15 cellular contexts compared by ENCODE assay signal in the genomic region with DNA sequence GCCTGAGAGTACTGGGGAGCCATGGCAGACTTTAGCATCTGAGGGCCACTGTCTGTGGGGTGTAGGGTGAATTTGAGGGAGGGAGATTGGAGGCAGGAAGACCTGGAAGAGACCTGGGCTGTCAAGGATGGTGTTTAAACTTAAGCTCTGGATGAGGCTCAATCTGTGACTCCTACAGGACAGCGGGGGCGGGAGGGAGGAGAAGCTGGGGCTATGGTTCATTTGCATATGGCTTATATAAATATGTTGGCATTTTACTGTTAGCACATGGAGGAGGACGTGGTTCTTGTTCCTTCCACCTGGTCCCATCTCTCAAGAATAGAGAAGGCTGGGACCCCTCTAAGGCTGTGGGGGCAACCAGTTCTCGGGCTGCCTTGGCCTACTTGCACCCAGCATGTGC.
DNase-seq lines count a peak whose midpoint lies in the region; ATAC-seq, FAIRE-seq and TF ChIP-seq lines count a peak whose summit lies in the region.
"Had no signal": no experiment of that assay in that cellular context is flagged by ENCODE, and none has a peak within 500 bp of the region (broad histone marks: within the 10 kb centered on the region; RNA-seq: fewer than 3 reads in every experiment).

No MANE protein-coding gene starts in this region.

- no peak overlapping the region for H3K4ac ChIP-seq in IMR-90 (ENCODE audit: low read depth, low read length)
- no peak overlapping the region for H3K4ac ChIP-seq in neuronal stem cell (ENCODE audit: low read length)

- no peak overlapping the region for H2BK120ac ChIP-seq in IMR-90 (ENCODE audit: low read depth, low read length)
- H2BK120ac ChIP-seq in neuronal stem cell (ENCODE audit: low read depth, low read length) = no peak overlapping the region

- no peaks in the 10 kb centered on the region for H3K79me2 ChIP-seq in K562 (ENCODE audit: control insufficient read depth, insufficient read depth, low read length)

- H2AFZ ChIP-seq in IMR-90 (replicated peaks; ENCODE audit: low read length, poor library complexity) (peak overlapping the region; percentile 23), K562 (ENCODE audit: low read depth, low read length) (no peak overlapping the region), neuronal stem cell (ENCODE audit: low read length) (no peak overlapping the region)

- 0% methylated on average over 1 of the region's 4 CpGs; no CpG with 5 or more reads in 1 of the 2 experiments for WGBS in IMR-90 (ENCODE audit: extremely low coverage in 2 of 2, insufficient read length in 1 of 2), 2 experiments
- 0% methylated on average over 4 of the region's 4 CpGs for WGBS in K562 (ENCODE audit: insufficient coverage, low coverage, missing lambda C conversion rate)
- no CpG with 5 or more reads among the region's 4 CpGs for WGBS in neuronal stem cell (ENCODE audit: extremely low coverage in 2 of 2, insufficient read length in 2 of 2, insufficient replicate concordance in 1 of 2), 2 donors

- no peak overlapping the region for H3K18ac ChIP-seq in IMR-90 (ENCODE audit: low read depth, low read length)
- H3K18ac ChIP-seq in neuronal stem cell (ENCODE audit: low read length) = no peak overlapping the region

- no peak overlapping the region for H4K5ac ChIP-seq in IMR-90 (ENCODE audit: low read depth, low read length)

- no peaks in the 10 kb centered on the region for H3K9me1 ChIP-seq in IMR-90 (ENCODE audit: insufficient read depth, low read length)
- peaks cover 3% of the 10 kb centered on the region for H3K9me1 ChIP-seq in K562 (ENCODE audit: control insufficient read depth, insufficient read depth, low read length)

- no peak overlapping the region for H2AK9ac ChIP-seq in IMR-90 (replicated peaks; ENCODE audit: low read depth, low read length, poor library complexity)

- no peak overlapping the region for H4K8ac ChIP-seq in IMR-90 (ENCODE audit: low read depth in 2 of 2, low read length in 2 of 2)
- no peak overlapping the region for H4K8ac ChIP-seq in neuronal stem cell (ENCODE audit: low read depth, low read length)

- no peak overlapping the region for H3K9ac ChIP-seq in IMR-90 (ENCODE audit: low read depth, low read length)
- H3K9ac ChIP-seq in K562 (ENCODE audit: insufficient read depth in 1 of 2, low read depth in 2 of 2, low read length in 2 of 2) = no peak overlapping the region
- H3K9ac ChIP-seq in neuronal stem cell (ENCODE audit: low read depth, low read length, poor library complexity) = no peak overlapping the region

- H3K27ac Mint-ChIP-seq in CD8-positive, alpha-beta T cell = peak overlapping the region; percentile 37
- H3K27ac Mint-ChIP-seq: H9 had no signal

- H3K27me3 Mint-ChIP-seq in CD8-positive, alpha-beta T cell (ENCODE audit: low read depth) = peaks cover 33% of the 10 kb centered on the region

- in situ Hi-C loops in IMR-90 (cut with MboI; ENCODE audit: low sequenced_read_pairs) (no loop called here), K562 (cut with MboI) (no loop called here)

- TF ChIP-seq EP300 in K562 (IDR thresholded peaks at IDR 0.05; ENCODE audit: low read length) = no peak

- no peak overlapping the region for H2BK12ac ChIP-seq in neuronal stem cell (ENCODE audit: low read length)

- H3K79me1 ChIP-seq in IMR-90 (ENCODE audit: low read depth in 1 of 2, low read length in 2 of 2) (no peaks in the 10 kb centered on the region), neuronal stem cell (ENCODE audit: low read depth, low read length) (no peaks in the 10 kb centered on the region)

- no peak for TF ChIP-seq POLR2A in IMR-90 (IDR thresholded peaks at IDR 0.05; ENCODE audit: low read depth, low read length)
- no peak for TF ChIP-seq POLR2A in K562 (conservative IDR thresholded peaks at IDR 0.05)

- no peaks in the 10 kb centered on the region for H3K9me3 ChIP-seq in CD8-positive, alpha-beta T cell (ENCODE audit: low read length)
- no peaks in the 10 kb centered on the region for H3K9me3 ChIP-seq in IMR-90 (ENCODE audit: control insufficient read depth, insufficient read depth, low read length)
- no peaks in the 10 kb centered on the region for H3K9me3 ChIP-seq in K562 (replicated peaks; ENCODE audit: control insufficient read depth, insufficient read depth, low read depth, low read length)
- H3K9me3 ChIP-seq in neuronal stem cell (replicated peaks in 1 of 2; ENCODE audit: control insufficient read depth in 2 of 2, insufficient read depth in 1 of 2, low read depth in 1 of 2, low read length in 2 of 2) = no peaks in the 10 kb centered on the region
- H3K9me3 ChIP-seq: Caco-2 had no signal

- H3K4me2 ChIP-seq in IMR-90 (ENCODE audit: low read depth, low read length) (no peak overlapping the region), K562 (ENCODE audit: insufficient read depth, low read length) (no peak overlapping the region), neuronal stem cell (ENCODE audit: insufficient read depth, low read length, poor library complexity, severe bottlenecking) (no peak overlapping the region)

- H2BK5ac ChIP-seq in IMR-90 (ENCODE audit: low read depth, low read length, poor library complexity, severe bottlenecking) = no peak overlapping the region
- H2BK5ac ChIP-seq in neuronal stem cell (ENCODE audit: low read length) = peak overlapping the region; percentile 22

- H3K56ac ChIP-seq in IMR-90 (ENCODE audit: extremely low read depth, insufficient read depth, low read length) = no peak overlapping the region

- peaks cover 5% of the 10 kb centered on the region for H3K27me3 ChIP-seq in CD8-positive, alpha-beta T cell (ENCODE audit: insufficient read depth, low read length)
- H3K27me3 ChIP-seq in IMR-90 (ENCODE audit: control insufficient read depth, insufficient read depth, low read length) (peaks cover 97% of the 10 kb centered on the region), K562 (ENCODE audit: control insufficient read depth in 2 of 2, insufficient read depth in 2 of 2, low read length in 2 of 2) (peaks cover 30 to 96% of the 10 kb centered on the region in 2 experiments; a peak in 4 of 5 replicates), neuronal stem cell (ENCODE audit: control insufficient read depth in 3 of 3, insufficient read depth in 3 of 3, low read depth in 1 of 3, low read length in 3 of 3) (peaks cover 5 to 97% (median 39%) of the 10 kb centered on the region in 3 experiments)

- POLR2A ChIA-PET in CD8-positive, alpha-beta T cell (lab: Charles Lee) = no interaction called here
- POLR2A ChIA-PET in IMR-90 (lab: Charles Lee; ENCODE audit: unreplicated experiment) (interaction anchor here (0.5 to 0.6 kb wide), 2 partner anchors 110 to 526 kb away, joined by 5 read pairs; no protein-coding TSS in a partner anchor), K562 (lab: Yijun Ruan, JAX) (interaction anchor here (0.7 kb wide), 1 partner anchor 550 kb away, joined by 3 read pairs; no protein-coding TSS in a partner anchor)

- H3K4me3 Mint-ChIP-seq in CD8-positive, alpha-beta T cell = no peak overlapping the region

- H3K4me1 ChIP-seq in CD8-positive, alpha-beta T cell (ENCODE audit: insufficient read depth, low read length) = peaks cover 27% of the 10 kb centered on the region
- H3K4me1 ChIP-seq in IMR-90 (ENCODE audit: control insufficient read depth, insufficient read depth, low read length) = no peaks in the 10 kb centered on the region
- peaks cover 0 to 12% of the 10 kb centered on the region in 2 experiments; a peak in 2 of 5 replicates for H3K4me1 ChIP-seq in K562 (replicated peaks in 1 of 2; ENCODE audit: control insufficient read depth in 2 of 2, insufficient read depth in 2 of 2, low read length in 2 of 2)
- H3K4me1 ChIP-seq in neuronal stem cell (ENCODE audit: control insufficient read depth in 2 of 2, insufficient read depth in 1 of 2, low read depth in 1 of 2, low read length in 2 of 2) = peaks cover 0 to 30% of the 10 kb centered on the region in 2 donors
- H3K4me1 ChIP-seq: Caco-2 had no signal

- no peak overlapping the region for H3K27ac ChIP-seq in CD8-positive, alpha-beta T cell (ENCODE audit: low read depth, low read length)
- H3K27ac ChIP-seq in IMR-90 (ENCODE audit: insufficient read depth, low read length) = no peak overlapping the region
- H3K27ac ChIP-seq in K562 (ENCODE audit: extremely low read depth, low read depth, low read length) = no peak overlapping the region
- no peak overlapping the region for H3K27ac ChIP-seq in neuronal stem cell (replicated peaks; ENCODE audit: low read length)

- no peak overlapping the region for H3K14ac ChIP-seq in IMR-90 (replicated peaks; ENCODE audit: low read depth, low read length)
- no peak overlapping the region for H3K14ac ChIP-seq in neuronal stem cell (ENCODE audit: low read length)

- no peak overlapping the region for H2BK20ac ChIP-seq in IMR-90 (ENCODE audit: low read depth, low read length)

- H3K9me3 Mint-ChIP-seq in CD8-positive, alpha-beta T cell = no peaks in the 10 kb centered on the region
- H3K9me3 Mint-ChIP-seq: H9 had no signal

- H4K20me1 ChIP-seq in IMR-90 (ENCODE audit: insufficient read depth, low read length) (0 out of 2 replicates have a peak, but pooled peaks cover 7% of the 10 kb centered on the region), K562 (replicated peaks; ENCODE audit: control insufficient read depth, insufficient read depth, low read length) (peaks cover 30% of the 10 kb centered on the region)

- CTCF ChIA-PET in CD8-positive, alpha-beta T cell (lab: Charles Lee) = interaction anchor here (0.9 to 1.8 kb wide), 6 partner anchors 10 to 121 kb away, joined by 3 to 6 read pairs (median 3); no protein-coding TSS in a partner anchor
- CTCF ChIA-PET in IMR-90 (lab: Yijun Ruan, JAX) = no interaction called here
- CTCF ChIA-PET in K562 (lab: Yijun Ruan, JAX; ENCODE audit: low intra/inter-chr PET ratio) = no interaction called here

- no peak for TF ChIP-seq RAD21 in IMR-90 (IDR thresholded peaks at IDR 0.05; ENCODE audit: low read length)
- no peak for TF ChIP-seq RAD21 in K562 (CRISPR knock-in tag; conservative IDR thresholded peaks at IDR 0.05 in 1 of 2, IDR thresholded peaks at IDR 0.05 in 1 of 2)

- peaks cover 2% of the 10 kb centered on the region for H3K36me3 Mint-ChIP-seq in CD8-positive, alpha-beta T cell

- no peak for ATAC-seq in CD8-positive, alpha-beta T cell
- ATAC-seq in IMR-90 (ENCODE audit: low read depth) = no peak
- ATAC-seq in K562 = no peak

- no peaks in the 10 kb centered on the region for H3K36me3 ChIP-seq in CD8-positive, alpha-beta T cell (ENCODE audit: insufficient read depth, low read length)
- H3K36me3 ChIP-seq in IMR-90 (ENCODE audit: control insufficient read depth, insufficient read depth, low read length) (no peaks in the 10 kb centered on the region), K562 (ENCODE audit: control insufficient read depth, insufficient read depth, low read length) (no peaks in the 10 kb centered on the region), neuronal stem cell (replicated peaks in 1 of 2; ENCODE audit: control insufficient read depth in 2 of 2, insufficient read depth in 2 of 2, low read length in 2 of 2) (no peaks in the 10 kb centered on the region)

- H2BK15ac ChIP-seq in IMR-90 (ENCODE audit: low read depth, low read length) (no peak overlapping the region), neuronal stem cell (ENCODE audit: low read length) (no peak overlapping the region)

- H4K91ac ChIP-seq in IMR-90 (ENCODE audit: insufficient read depth, low read depth, low read length) (no peak overlapping the region), neuronal stem cell (ENCODE audit: low read depth, low read length, poor library complexity) (no peak overlapping the region)

- TF ChIP-seq CTCF in CD8-positive, alpha-beta T cell (IDR thresholded peaks at IDR 0.05) = no peak
- TF ChIP-seq CTCF in IMR-90 (conservative IDR thresholded peaks at IDR 0.05; ENCODE audit: low read depth, low read length) (no peak), K562 (IDR thresholded peaks at IDR 0.05 in 2 of 3, conservative IDR thresholded peaks at IDR 0.05 in 1 of 3; ENCODE audit: insufficient read depth in 2 of 3, low read depth in 1 of 3, low read length in 3 of 3) (no peak)

- no peak overlapping the region for H3K23ac ChIP-seq in IMR-90 (ENCODE audit: low read depth, low read length)
- H3K23ac ChIP-seq in neuronal stem cell (ENCODE audit: low read depth, low read length, poor library complexity) = no peak overlapping the region

- peaks cover 29% of the 10 kb centered on the region for H3K4me1 Mint-ChIP-seq in CD8-positive, alpha-beta T cell (ENCODE audit: low read depth)

- H2AK5ac ChIP-seq in IMR-90 (ENCODE audit: low read depth, low read length) (no peak overlapping the region), neuronal stem cell (ENCODE audit: low read depth, low read length) (no peak overlapping the region)

- FAIRE-seq in K562 (lab: Jason Lieb, UNC) = no peak

- intact Hi-C loops in CD8-positive, alpha-beta T cell (cut with DNase I, micrococcal nuclease) = no loop called here
- intact Hi-C loops in IMR-90 (cut with micrococcal nuclease) = no loop called here
- intact Hi-C loops in K562 (cut with micrococcal nuclease) = no loop called here

- DNase-seq in CD8-positive, alpha-beta T cell = no peak
- DNase-seq in IMR-90 = no peak
- DNase-seq in K562 (ENCODE audit: extremely low read depth in 1 of 4, low spot score in 3 of 4) = no peak
- no peak for DNase-seq in neuronal stem cell (ENCODE audit: low spot score)
- no peak for DNase-seq in stimulated activated CD8-positive, alpha-beta memory T cell treated with anti-CD3 and anti-CD28 coated beads, Interleukin-4, amount 100 ng/mL, for 48 hours
- no peak for DNase-seq in GOT3 (lab: John Stamatoyannopoulos, UW)
- no peak for DNase-seq in NCI-H524 (lab: John Stamatoyannopoulos, UW)
- no peak for DNase-seq in DMS153 (lab: John Stamatoyannopoulos, UW)
- DNase-seq: AML-193, Caco-2, DMS53, H9, MV-4-11, NCI-H1930, NCI-H774 had no signal

- BruUV-seq in IMR-90 (replicated peaks; lab: Mats Ljungman, UMichigan) (no TSS peak), K562 (replicated peaks; lab: Mats Ljungman, UMichigan) (no TSS peak)

- H3K4me3 ChIP-seq in CD8-positive, alpha-beta T cell (ENCODE audit: low read depth, low read length) = no peak overlapping the region
- H3K4me3 ChIP-seq in IMR-90 (ENCODE audit: insufficient read depth, low read depth, low read length) (no peak overlapping the region), K562 (no peak overlapping the region), neuronal stem cell (ENCODE audit: low read length in 2 of 2) (peak overlapping the region in 1 of 2 donors; percentile 23)

- dilution Hi-C loops in IMR-90 (cut with HindIII; ENCODE audit: low sequenced_read_pairs, unreplicated experiment) = no loop called here
